In the genomic region with DNA sequence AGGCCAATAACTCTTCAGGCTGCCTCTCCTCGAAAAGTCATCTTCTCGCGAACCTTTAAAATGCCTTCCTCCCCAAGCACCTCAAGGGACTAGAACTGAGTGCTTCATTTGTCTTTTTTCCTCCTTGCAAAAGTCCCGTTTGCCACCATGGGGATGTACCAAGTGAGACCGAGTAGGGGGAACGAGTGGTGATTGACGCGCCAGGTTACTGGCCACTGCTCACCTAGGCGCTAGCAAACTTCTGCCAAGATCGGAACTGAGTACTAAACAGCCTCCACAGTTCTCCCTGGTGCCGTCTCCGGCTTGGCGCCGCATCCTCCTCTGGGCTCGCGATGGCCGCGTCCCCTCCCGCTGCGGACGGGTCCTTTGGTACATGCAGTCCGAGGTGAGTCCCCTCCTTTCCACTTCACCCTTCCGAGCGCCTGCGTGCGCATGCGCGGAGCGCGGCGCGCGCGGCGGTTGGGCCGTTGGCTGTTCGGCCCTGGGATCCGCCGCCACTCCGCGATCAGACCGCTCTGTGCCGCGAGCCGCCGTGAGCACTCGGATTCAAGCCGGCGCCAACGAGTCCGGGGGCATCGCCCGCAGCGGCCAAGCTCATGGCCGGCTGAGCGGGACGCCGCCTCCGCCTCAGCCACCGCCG, we compare ENCODE assay signal across 8 cellular contexts. TPM values are rescaled to one million over a fixed set of nuclear protein-coding genes. Genes with fewer than 3 reads are reported as not detected.
DNase-seq lines count a peak whose midpoint lies in the region; TF ChIP-seq lines count a peak whose summit lies in the region.

A gene (plus strand): TSS at position 402 of the 640 bp plus-strand sequence. CDS start 4,877 bp downstream, outside the sequence.

- H3K27ac Mint-ChIP-seq in neural crest cell (ENCODE audit: unreplicated experiment): peak within 1 kb of the TSS; percentile 99

- peaks cover 9% of the 10 kb centered on the region for H3K27me3 Mint-ChIP-seq in neural crest cell (ENCODE audit: low read depth)

- peak within 1 kb of the TSS; percentile 97 for H3K4me3 Mint-ChIP-seq in neural crest cell

- peaks cover 56% of the 10 kb centered on the region for H3K4me1 Mint-ChIP-seq in neural crest cell

- TF ChIP-seq CTCF in fibroblast of the aortic adventitia (IDR thresholded peaks at IDR 0.05; ENCODE audit: insufficient read depth, low read length) (no peak), neural crest cell (conservative IDR thresholded peaks at IDR 0.05) (no peak)

- H3K36me3 Mint-ChIP-seq in neural crest cell (ENCODE audit: low read depth): peaks cover 20% of the 10 kb centered on the region

- peak; percentile 81 for DNase-seq in EH (ENCODE audit: low read depth)
- DNase-seq in GOT3 (lab: John Stamatoyannopoulos, UW): peak; percentile 44
- DNase-seq in LHCN-M2 (ENCODE audit: low read depth): peak; percentile 75
- peak; percentile 89 for DNase-seq in activated effector memory CD4-positive, alpha-beta T cell treated with anti-CD3 and anti-CD28 coated beads, Interleukin-2, amount 50 U/mL, for 16 hours
- DNase-seq in fibroblast of the aortic adventitia (ENCODE audit: low read depth): peak; percentile 87
- DNase-seq in neural crest cell (ENCODE audit: low read depth, low spot score): peak; percentile 70
- peak; percentile 61 for DNase-seq in stromal cell of bone marrow (ENCODE audit: low read depth)

- peak within 1 kb of the TSS; percentile 76 for H3K4me3 ChIP-seq in fibroblast of the aortic adventitia (ENCODE audit: low read depth, low read length)

- TF ChIP-seq POLR2A in Raji (IDR thresholded peaks at IDR 0.05; ENCODE audit: insufficient read depth, low read depth, low read length): peak; percentile 69

- no peaks in the 10 kb centered on the region for H3K9me3 Mint-ChIP-seq in neural crest cell

RNA-seq across cellular contexts. Expression of the gene that starts here (rescaled TPM):
- total RNA-seq in LHCN-M2 (2014; rRNA removed) (132 and 136 TPM in 2 replicates), fibroblast of the aortic adventitia (ENCODE audit: low replicate concordance) (25.3 and 91.6 TPM in 2 replicates), neural crest cell (281 and 289 TPM in 2 replicates)
- polyA plus RNA-seq in LHCN-M2 (2012): 125 TPM

Comparison
In these comparisons a context has a peak if more than half of its experiments do, and no peak if none do; other contexts are left out.
1. Peak in every context shown above with its lines: DNase-seq and H3K4me3 ChIP-seq.